In genomic region chr6:119084784-119085183, GRCh38 we compare ENCODE assay signal across 32 cellular contexts.
"Had no signal": no experiment of that assay in that cellular context is flagged by ENCODE, and none has a peak within 500 bp of the region (broad histone marks: within the 10 kb centered on the region; RNA-seq: fewer than 3 reads in every experiment).

No MANE protein-coding gene starts in this region.

- H3K9me3 ChIP-seq: ascending aorta had no signal

- H3K27ac ChIP-seq: adrenal gland, ascending aorta, body of pancreas, brain microvascular endothelial cell, breast epithelium, cardiac muscle cell had no signal

- H3K27me3 ChIP-seq: adrenal gland, ascending aorta, body of pancreas, brain microvascular endothelial cell, breast epithelium, cardiac muscle cell had no signal

- DNase-seq: activated effector memory CD4-positive, alpha-beta T cell treated with anti-CD3 and anti-CD28 coated beads, Interleukin-2, amount 50 U/mL, for 16 hours; activated effector memory CD4-positive, alpha-beta T cell treated with Interleukin-2 at 50 U/mL for 16 hours; activated gamma-delta T cell; activated gamma-delta T cell treated with Interleukin-2 at 50 U/mL for 16 hours; activated naive CD4-positive, alpha-beta T cell; activated naive CD4-positive, alpha-beta T cell treated with anti-CD3 and anti-CD28 coated beads for 36 hours; activated naive CD4-positive, alpha-beta T cell treated with anti-CD3 and anti-CD28 coated beads, Interleukin-2, amount 10 ng/mL, durations not matched to agents 7 days and 5 days; activated naive CD4-positive, alpha-beta T cell treated with anti-CD3 and anti-CD28 coated beads, Interleukin-2, amount 50 U/mL, for 16 hours; activated naive CD4-positive, alpha-beta T cell treated with Interleukin-2 at 50 U/mL for 16 hours; activated naive CD8-positive, alpha-beta T cell treated with anti-CD3 and anti-CD28 coated beads for 36 hours; activated naive CD8-positive, alpha-beta T cell treated with anti-CD3 and anti-CD28 coated beads, Interleukin-2, amount 10 ng/mL, durations not matched to agents 7 days and 5 days; activated naive CD8-positive, alpha-beta T cell treated with anti-CD3 and anti-CD28 coated beads, Interleukin-2, amount 50 U/mL, for 24 hours; activated T-cell treated with anti-CD3 and anti-CD28 coated beads, Interleukin-2, amount 50 U/mL, for 1 hour; activated T-cell treated with anti-CD3 and anti-CD28 coated beads, Interleukin-2, amount 50 U/mL, for 24 hours; activated T-cell treated with anti-CD3 and anti-CD28 coated beads, Interleukin-2, amount 50 U/mL, for 4 hours; activated T-cell treated with anti-CD3 and anti-CD28 coated beads, Interleukin-2, amount 50 U/mL, for 48 hours; activated T-cell treated with anti-CD3 and anti-CD28 coated beads, Interleukin-2, amount 50 U/mL, for 72 hours; adrenal gland; amniotic stem cell; amygdala; anterior cingulate cortex; aorta; body of pancreas; brain microvascular endothelial cell; caudate nucleus; central memory CD4-positive, alpha-beta T cell; cerebellar nuclear complex had no signal

- H3K36me3 ChIP-seq: adrenal gland, ascending aorta, brain microvascular endothelial cell, breast epithelium, cardiac muscle cell had no signal

- ATAC-seq: activated naive CD4-positive, alpha-beta T cell treated with anti-CD3 and anti-CD28 coated beads, Interleukin-2, amount 50 U/mL, for 72 hours; activated naive CD8-positive, alpha-beta T cell treated with anti-CD3 and anti-CD28 coated beads, Interleukin-2, amount 50 U/mL, for 24 hours; activated T-cell treated with anti-CD3 and anti-CD28 coated beads, Interleukin-2, amount 50 U/mL, for 4 hours; activated T-cell treated with anti-CD3 and anti-CD28 coated beads, Interleukin-2, amount 50 U/mL, for 72 hours; activated T-helper 17 cell treated with anti-CD3 and anti-CD28 coated beads, Interleukin-2, amount 50 U/mL, for 72 hours; body of pancreas had no signal

- H3K4me3 ChIP-seq: adrenal gland, ascending aorta, body of pancreas, breast epithelium, cardiac muscle cell had no signal

- H3K4me1 ChIP-seq: adrenal gland, ascending aorta, breast epithelium had no signal
